In genomic region chr1:89911186-89911976, GRCh38 we compare ENCODE assay signal across 17 cellular contexts.
DNase-seq lines count a peak whose midpoint lies in the region; ATAC-seq and TF ChIP-seq lines count a peak whose summit lies in the region.
"Had no signal": no experiment of that assay in that cellular context is flagged by ENCODE, and none has a peak within 500 bp of the region (broad histone marks: within the 10 kb centered on the region; RNA-seq: fewer than 3 reads in every experiment).

No MANE protein-coding gene starts in this region.

- peaks cover 5% of the 10 kb centered on the region; the same call in 1 of the 2 replicates for H3K79me2 ChIP-seq in H9 (ENCODE audit: insufficient read depth, low read length)
- no peaks in the 10 kb centered on the region for H3K79me2 ChIP-seq in smooth muscle cell (ENCODE audit: low read depth)
- H3K79me2 ChIP-seq in Karpas-422 (ENCODE audit: low read length) = peaks cover 92% of the 10 kb centered on the region

- H3K4me3 Mint-ChIP-seq in H9 (peak overlapping the region; percentile 37 to 62), T-helper 17 cell (no peak overlapping the region)
- H3K4me3 Mint-ChIP-seq: CD8-positive, alpha-beta memory T cell had no signal

- peak overlapping the region; percentile 30 for H3K9ac ChIP-seq in H9 (ENCODE audit: extremely low read depth, insufficient read length, low read length)
- H3K9ac ChIP-seq in smooth muscle cell (ENCODE audit: low read depth) = no peak overlapping the region
- no peak overlapping the region for H3K9ac ChIP-seq in Karpas-422 (ENCODE audit: low read length)

- no peak overlapping the region for H3K56ac ChIP-seq in H9 (ENCODE audit: insufficient read length, low read depth, low read length)

- no peak overlapping the region for H2BK20ac ChIP-seq in H9 (ENCODE audit: low read depth, low read length, poor library complexity, severe bottlenecking)

- H3K27me3 Mint-ChIP-seq in H9 (ENCODE audit: low read depth) = no peaks in the 10 kb centered on the region
- H3K27me3 Mint-ChIP-seq in T-helper 17 cell = no peaks in the 10 kb centered on the region
- H3K27me3 Mint-ChIP-seq: CD8-positive, alpha-beta memory T cell had no signal

- no peak overlapping the region for H3K4me3 ChIP-seq in smooth muscle cell
- H3K4me3 ChIP-seq in Karpas-422 (ENCODE audit: low read length) = no peak overlapping the region
- H3K4me3 ChIP-seq: uterus had no signal

- H3K27ac Mint-ChIP-seq in H9 = peak overlapping the region; percentile 95 to 99 (median 99)
- peak overlapping the region; percentile 49 for H3K27ac Mint-ChIP-seq in T-helper 17 cell
- H3K27ac Mint-ChIP-seq: activated T-helper 2 cell treated with anti-CD3 and anti-CD28 coated beads, Interferon-gamma antibody, Interleukin-2, Interleukin-4, amounts not matched to agents 10 μg/mL and 5 μg/mL and 100 μg/mL, durations not matched to agents 14 hours and 24 hours and 36 hours had no signal

- peak overlapping the region; percentile 83 for H3K27ac ChIP-seq in H9 (ENCODE audit: insufficient read length, low read depth, low read length)
- H3K27ac ChIP-seq in smooth muscle cell (ENCODE audit: low read depth) = peak overlapping the region; percentile 89
- no peak overlapping the region; the same call in 1 of the 2 replicates for H3K27ac ChIP-seq in Karpas-422 (ENCODE audit: low read length)

- peak overlapping the region; percentile 47 for H2BK5ac ChIP-seq in H9 (ENCODE audit: insufficient read length, low read length)

- no CpG with 5 or more reads among the region's 10 CpGs for WGBS in H9 (ENCODE audit: extremely low coverage, insufficient read length, low lambda C conversion rate)
- 55% methylated on average over 10 of the region's 10 CpGs for WGBS in smooth muscle cell (ENCODE audit: low lambda C conversion rate)

- peaks cover 3 to 7% (median 7%) of the 10 kb centered on the region in 3 experiments; a peak in 3 of 7 replicates for H3K36me3 Mint-ChIP-seq in H9 (ENCODE audit: insufficient read depth in 1 of 3, low read depth in 3 of 3)
- H3K36me3 Mint-ChIP-seq in T-helper 17 cell (ENCODE audit: low read depth) = no peaks in the 10 kb centered on the region

- H2AFZ ChIP-seq in H9 (ENCODE audit: low read length) (no peak overlapping the region), smooth muscle cell (ENCODE audit: low read depth) (no peak overlapping the region), Karpas-422 (ENCODE audit: low read length) (no peak overlapping the region)

- H3K18ac ChIP-seq in H9 (ENCODE audit: insufficient read length, low read depth, low read length) = peak overlapping the region; percentile 28

- TF ChIP-seq CTCF in H9 (conservative IDR thresholded peaks at IDR 0.05) (no peak; the same call in 2 of the 3 replicates), smooth muscle cell (IDR thresholded peaks at IDR 0.05; ENCODE audit: borderline replicate concordance, insufficient read depth, poor library complexity, severe bottlenecking) (no peak)

- DNase-seq in H9 (peak; percentile 50), T-helper 17 cell (no peak), iris pigment epithelial cell (ENCODE audit: low read depth) (peak; percentile 46), smooth muscle cell (lab: John Stamatoyannopoulos, UW; ENCODE audit: unreplicated experiment) (no peak), NOMO-1 treated with dmso at 0.1 percent for 144 hours (lab: John Stamatoyannopoulos, UW; ENCODE audit: unreplicated experiment) (no peak), Karpas-422 (no peak)
- DNase-seq in effector CD8-positive, alpha-beta T cell (lab: John Stamatoyannopoulos, UW) = no peak
- DNase-seq: CD8-positive, alpha-beta memory T cell; effector CD4-positive, alpha-beta T cell; GF-D8; kidney; NCI-H524 treated with DMSO at 0.1 percent for 48 hours; right cardiac atrium; stimulated activated CD4-positive, alpha-beta T cell treated with anti-CD3 and anti-CD28 coated beads, Interleukin-2, amount 100 ng/mL, for 48 hours; T-helper 9 cell; uterus had no signal

- H4K91ac ChIP-seq in H9 (ENCODE audit: insufficient read length, low read depth, low read length) = no peak overlapping the region

- H4K5ac ChIP-seq in H9 (ENCODE audit: insufficient read length, low read depth, low read length) = peak overlapping the region; percentile 8

- peaks cover 21% of the 10 kb centered on the region for H3F3A ChIP-seq in smooth muscle cell (ENCODE audit: low read depth)

- no peaks in the 10 kb centered on the region for H3K9me3 ChIP-seq in H9 (ENCODE audit: control insufficient read depth, low read depth, low read length)
- no peaks in the 10 kb centered on the region for H3K9me3 ChIP-seq in T-helper 17 cell (ENCODE audit: control insufficient read depth, low read length, poor library complexity, severe bottlenecking)
- no peaks in the 10 kb centered on the region for H3K9me3 ChIP-seq in smooth muscle cell (replicated peaks; ENCODE audit: low read depth)
- H3K9me3 ChIP-seq in Karpas-422 (ENCODE audit: low read length) = no peaks in the 10 kb centered on the region
- H3K9me3 ChIP-seq: uterus had no signal

- peaks cover 3% of the 10 kb centered on the region for H3K79me1 ChIP-seq in H9 (ENCODE audit: insufficient read depth, low read depth, low read length, poor library complexity, severe bottlenecking)

- H2BK12ac ChIP-seq in H9 (ENCODE audit: insufficient read length, low read depth, low read length) = peak overlapping the region; percentile 85

- H3K4me1 Mint-ChIP-seq in H9 = peaks cover 70 to 73% of the 10 kb centered on the region in 2 experiments
- H3K4me1 Mint-ChIP-seq in T-helper 17 cell = peaks cover 22% of the 10 kb centered on the region

- no peak overlapping the region for H2BK120ac ChIP-seq in H9 (ENCODE audit: low read depth, low read length, poor library complexity, severe bottlenecking)

- H2BK15ac ChIP-seq in H9 (ENCODE audit: low read depth, low read length) = no peak overlapping the region

- no peaks in the 10 kb centered on the region for H3K9me2 ChIP-seq in Karpas-422 (replicated peaks; ENCODE audit: insufficient read depth, low read length)

- H3K4me1 ChIP-seq in H9 (ENCODE audit: insufficient read depth, low read length) (peaks cover 29% of the 10 kb centered on the region), smooth muscle cell (ENCODE audit: low read depth) (peaks cover 46% of the 10 kb centered on the region), Karpas-422 (ENCODE audit: low read length) (peaks cover 86% of the 10 kb centered on the region)
- H3K4me1 ChIP-seq: uterus had no signal

- H3K23me2 ChIP-seq in H9 (ENCODE audit: insufficient read length, low read depth, low read length, poor library complexity, severe bottlenecking) = no peaks in the 10 kb centered on the region

- H3K23ac ChIP-seq in H9 (ENCODE audit: insufficient read length, low read depth, low read length) = no peak overlapping the region

- H3K4ac ChIP-seq in H9 (ENCODE audit: low read depth, low read length) = no peak overlapping the region; the same call in 1 of the 2 replicates

- H3K36me3 ChIP-seq in smooth muscle cell (ENCODE audit: low read depth) (no peaks in the 10 kb centered on the region), Karpas-422 (ENCODE audit: insufficient read depth, low read length) (0 out of 2 replicates have a peak, but pooled peaks cover 4% of the 10 kb centered on the region)
- H3K36me3 ChIP-seq: uterus had no signal

- H3K9me3 Mint-ChIP-seq in H9 = no peaks in the 10 kb centered on the region
- H3K9me3 Mint-ChIP-seq: activated T-helper 2 cell treated with anti-CD3 and anti-CD28 coated beads, Interferon-gamma antibody, Interleukin-2, Interleukin-4, amounts not matched to agents 10 μg/mL and 5 μg/mL and 100 μg/mL, durations not matched to agents 14 hours and 24 hours and 36 hours; CD8-positive, alpha-beta memory T cell had no signal

- no peaks in the 10 kb centered on the region for H3K27me3 ChIP-seq in H9 (ENCODE audit: insufficient read depth, low read length)
- no peaks in the 10 kb centered on the region for H3K27me3 ChIP-seq in smooth muscle cell (ENCODE audit: low read depth)
- no peaks in the 10 kb centered on the region for H3K27me3 ChIP-seq in Karpas-422 (ENCODE audit: low read length)
- H3K27me3 ChIP-seq: uterus had no signal

- H4K20me1 ChIP-seq in H9 (ENCODE audit: control insufficient read depth, insufficient read depth, insufficient read length) (no peaks in the 10 kb centered on the region), smooth muscle cell (ENCODE audit: low read depth) (no peaks in the 10 kb centered on the region), Karpas-422 (ENCODE audit: insufficient read depth, low read depth, low read length) (no peaks in the 10 kb centered on the region)

- ATAC-seq in T-helper 17 cell = no peak
- ATAC-seq: right cardiac atrium had no signal

- H3K4me2 ChIP-seq in H9 (ENCODE audit: insufficient read depth, insufficient read length, low read length) (peak overlapping the region; percentile 33), smooth muscle cell (peak overlapping the region; percentile 80), Karpas-422 (ENCODE audit: low read depth, low read length, poor library complexity, severe bottlenecking) (no peak overlapping the region)

- peak overlapping the region; percentile 1 for H2AK5ac ChIP-seq in H9 (ENCODE audit: insufficient read length, low read length)

- no peak overlapping the region for H3K14ac ChIP-seq in H9 (ENCODE audit: insufficient read depth, low read length)

- H4K8ac ChIP-seq in H9 (replicated peaks; ENCODE audit: insufficient read length, low read depth, low read length) = no peak overlapping the region

- H3T11ph ChIP-seq in H9 (ENCODE audit: low read length) = no peak overlapping the region

Comparison
In these comparisons a context has a peak if more than half of its experiments do, and no peak if none do; other contexts are left out.
1. DNase-seq: peak in H9 (single experiment) and iris pigment epithelial cell (single experiment); none in T-helper 17 cell (0 of 3), smooth muscle cell (single experiment), NOMO-1 treated with dmso at 0.1 percent for 144 hours (single experiment), Karpas-422 (single experiment) and effector CD8-positive, alpha-beta T cell (single experiment).